In the genomic region with DNA sequence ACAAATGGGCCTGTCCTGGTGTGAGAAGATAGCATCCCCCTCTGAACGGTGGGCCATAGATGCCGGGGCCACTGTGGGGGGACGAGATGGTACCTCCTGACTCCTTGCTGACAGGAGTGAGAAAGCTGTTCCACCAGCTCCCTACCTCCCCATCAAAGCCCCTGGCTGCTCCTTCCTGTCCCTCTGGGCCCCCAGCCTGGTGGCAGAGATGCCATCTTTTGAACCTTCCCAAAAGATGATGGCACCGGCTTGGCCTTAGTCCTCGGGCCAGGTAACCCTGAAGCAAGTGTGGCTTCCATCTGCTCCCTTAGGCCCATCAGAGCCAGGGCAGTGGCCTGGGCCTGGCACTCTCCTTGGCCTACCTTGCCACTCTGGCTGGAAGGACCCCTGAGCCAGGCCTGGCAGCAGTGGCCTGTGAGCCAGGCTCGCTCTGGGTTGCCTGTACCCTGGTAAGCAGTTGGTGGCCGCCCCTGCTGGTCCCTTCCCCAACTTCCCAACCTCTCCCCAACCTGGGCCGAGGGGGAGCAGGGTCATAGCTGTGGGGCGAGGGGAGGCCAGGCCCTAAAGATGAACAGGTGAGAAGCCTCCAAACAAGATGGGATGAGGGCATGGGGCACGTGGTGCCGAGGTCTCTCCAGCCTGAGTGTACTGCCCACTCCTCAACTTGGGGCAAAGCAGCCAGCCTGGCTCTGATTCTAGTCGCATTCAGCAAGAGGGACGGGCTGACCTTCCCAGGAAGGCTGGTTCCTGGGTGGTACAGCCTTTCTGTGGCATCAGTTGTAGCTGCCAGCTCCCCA, we compare ENCODE assay signal across 15 cellular contexts. TPM values are rescaled to one million over a fixed set of nuclear protein-coding genes. Genes with fewer than 3 reads are reported as not detected.
DNase-seq lines count a peak whose midpoint lies in the region; ATAC-seq and TF ChIP-seq lines count a peak whose summit lies in the region.
"Had no signal": no experiment of that assay in that cellular context is flagged by ENCODE, and none has a peak within 500 bp of the region (broad histone marks: within the 10 kb centered on the region; RNA-seq: fewer than 3 reads in every experiment).

No MANE protein-coding gene starts in this region.

- peak overlapping the region; percentile 52 to 92 for H3K27ac Mint-ChIP-seq in stimulated activated naive CD8-positive, alpha-beta T cell treated with anti-CD3 and anti-CD28 coated beads, Interleukin-15, amount 100 ng/mL, for 72 hours

- H3K4me3 ChIP-seq in coronary artery = no peak overlapping the region
- no peak overlapping the region for H3K4me3 ChIP-seq in psoas muscle

- 77 to 85% (median 79%) methylated on average over 13 of the region's 13 CpGs for WGBS in psoas muscle, 3 donors

- ATAC-seq in stimulated activated naive CD8-positive, alpha-beta T cell treated with anti-CD3 and anti-CD28 coated beads, Interleukin-15, amount 100 ng/mL, for 72 hours = no peak
- ATAC-seq in stimulated activated naive CD8-positive, alpha-beta T cell treated with anti-CD3 and anti-CD28 coated beads, Interleukin-15, Interleukin-2, amounts not matched to agents 100 U/mL and 50 U/mL, for 24 hours = no peak
- peak; percentile 0 to 9 (median 4) for ATAC-seq in psoas muscle

- no peak for DNase-seq in stimulated activated naive CD8-positive, alpha-beta T cell treated with anti-CD3 and anti-CD28 coated beads, Interleukin-15, amount 100 ng/mL, for 72 hours
- DNase-seq in stimulated activated naive CD8-positive, alpha-beta T cell treated with anti-CD3 and anti-CD28 coated beads, Interleukin-15, Interleukin-2, amounts not matched to agents 100 U/mL and 50 U/mL, for 24 hours = no peak
- DNase-seq in coronary artery (ENCODE audit: low spot score) = peak; percentile 72
- no peak for DNase-seq in psoas muscle
- no peak for DNase-seq in NCI-H187 treated with DMSO at 0.1 percent for 48 hours (lab: John Stamatoyannopoulos, UW)
- DNase-seq in NCI-H2107 (lab: John Stamatoyannopoulos, UW) = no peak
- no peak for DNase-seq in RKO (ENCODE audit: low spot score)
- DNase-seq: activated CD4-positive, alpha-beta T cell treated with anti-CD3 and anti-CD28 coated beads, Interleukin-2, amount 50 U/mL, for 4 hours; COR-L47; cortex of kidney; erythroblast; HFFc6; NK-92 treated with Interleukin-12 subunit alpha and Interleukin-12 subunit beta, amount 100 ng/mL, for 24 hours; SW 1271 had no signal

- peaks cover 7 to 100% of the 10 kb centered on the region in 2 donors for H3K36me3 ChIP-seq in psoas muscle (ENCODE audit: insufficient read depth in 1 of 2, low read depth in 1 of 2)

- H3K9me3 ChIP-seq in psoas muscle = no peaks in the 10 kb centered on the region

- TF ChIP-seq CTCF in coronary artery (IDR thresholded peaks at IDR 0.05) (no peak), psoas muscle (IDR thresholded peaks at IDR 0.05) (no peak)

- H3K27me3 Mint-ChIP-seq in stimulated activated naive CD8-positive, alpha-beta T cell treated with anti-CD3 and anti-CD28 coated beads, Interleukin-15, amount 100 ng/mL, for 72 hours = no peaks in the 10 kb centered on the region

- peak overlapping the region; percentile 24 to 46 for H3K27ac ChIP-seq in coronary artery
- peak overlapping the region; percentile 81 for H3K27ac ChIP-seq in psoas muscle

- H3K9me3 Mint-ChIP-seq in stimulated activated naive CD8-positive, alpha-beta T cell treated with anti-CD3 and anti-CD28 coated beads, Interleukin-15, amount 100 ng/mL, for 72 hours = no peaks in the 10 kb centered on the region
- H3K9me3 Mint-ChIP-seq: activated T-helper 2 cell treated with anti-CD3 and anti-CD28 coated beads, Interferon-gamma antibody, Interleukin-2, Interleukin-4, amounts not matched to agents 10 μg/mL and 5 μg/mL and 100 μg/mL, durations not matched to agents 14 hours and 24 hours and 36 hours; HFFc6 had no signal

- peaks cover 17% of the 10 kb centered on the region for H3K4me1 ChIP-seq in psoas muscle

- H3K4me1 Mint-ChIP-seq in stimulated activated naive CD8-positive, alpha-beta T cell treated with anti-CD3 and anti-CD28 coated beads, Interleukin-15, amount 100 ng/mL, for 72 hours = peaks cover 39% of the 10 kb centered on the region

- no peaks in the 10 kb centered on the region for H3K27me3 ChIP-seq in psoas muscle (ENCODE audit: insufficient read depth in 3 of 3, low read length in 2 of 3)

- no peak overlapping the region for H3K4me3 Mint-ChIP-seq in stimulated activated naive CD8-positive, alpha-beta T cell treated with anti-CD3 and anti-CD28 coated beads, Interleukin-15, amount 100 ng/mL, for 72 hours
- H3K4me3 Mint-ChIP-seq: HFFc6 had no signal

- intact Hi-C loops in psoas muscle (cut with DNase I) = no loop called here

RNA-seq across cellular contexts. Expression of a gene that starts 34.7 kb away (rescaled TPM):
- 10 to 100 TPM; 23.5 to 29.5 (median 26.2) TPM for total RNA-seq in psoas muscle
- polyA plus RNA-seq in psoas muscle = 10 to 100 TPM; 32.1 to 44.3 (median 34.2) TPM

Comparison
In these comparisons a context has a peak if more than half of its experiments do, and no peak if none do; other contexts are left out.
1. ATAC-seq: peak in psoas muscle (4 of 4); none in stimulated activated naive CD8-positive, alpha-beta T cell treated with anti-CD3 and anti-CD28 coated beads, Interleukin-15, amount 100 ng/mL, for 72 hours (single experiment) and stimulated activated naive CD8-positive, alpha-beta T cell treated with anti-CD3 and anti-CD28 coated beads, Interleukin-15, Interleukin-2, amounts not matched to agents 100 U/mL and 50 U/mL, for 24 hours (single experiment).